Comparison of ENCODE assay signal across 1 cellular context in genomic region chr11:20599424-20600346, GRCh38.
TF ChIP-seq lines count a peak whose summit lies in the region.

Gene SLC6A5, plus strand, starts transcription at chr11:20599608. Its CDS starts 65 bp downstream, at chr11:20599673.

TF ChIP-seq in K562, 482 proteins besides CTCF, POLR2A, EP300 and RAD21 (continued from another document and continues in another):
- TF ChIP-seq ZNF232 (CRISPR knock-in tag; IDR thresholded peaks at IDR 0.05), result 0 out of 2 replicates have a peak, but pooled peaks have one; percentile 48
- no peak for TF ChIP-seq ELK3 (CRISPR knock-in tag; IDR thresholded peaks at IDR 0.05)
- no peak for TF ChIP-seq JUN (IDR thresholded peaks at IDR 0.05; ENCODE audit: borderline replicate concordance, low read depth, low read length)
- no peak for TF ChIP-seq JUN (CRISPR knock-in tag; IDR thresholded peaks at IDR 0.05; ENCODE audit: borderline replicate concordance)
- peak; percentile 99 for TF ChIP-seq EHMT2 (IDR thresholded peaks at IDR 0.05)
- TF ChIP-seq MCM2 (IDR thresholded peaks at IDR 0.05; ENCODE audit: low read depth), result no peak
- TF ChIP-seq NEUROD1 (IDR thresholded peaks at IDR 0.05; ENCODE audit: borderline replicate concordance, low read depth, low read length, partially characterized antibody), result no peak
- TF ChIP-seq RBFOX2 (IDR thresholded peaks at IDR 0.05; ENCODE audit: low read depth, low read length), result no peak
- peak in 1 of 2 experiments; percentile 45; a peak in 1 of 4 replicates for TF ChIP-seq RCOR1 (IDR thresholded peaks at IDR 0.05; ENCODE audit: borderline replicate concordance in 1 of 2, low read depth in 2 of 2, low read length in 2 of 2)
- no peak for TF ChIP-seq RREB1 (CRISPR knock-in tag; IDR thresholded peaks at IDR 0.05)
- TF ChIP-seq MAZ (CRISPR knock-in tag; conservative IDR thresholded peaks at IDR 0.05 in 1 of 2, IDR thresholded peaks at IDR 0.05 in 1 of 2), result peak in 1 of 2 experiments; percentile 27; a peak in 1 of 4 replicates
- TF ChIP-seq ZNF318 (IDR thresholded peaks at IDR 0.05; ENCODE audit: borderline replicate concordance in 1 of 2, low read depth in 1 of 2), result no peak
- no peak for TF ChIP-seq SMARCB1 (IDR thresholded peaks at IDR 0.05; ENCODE audit: insufficient read length, low read depth)
- TF ChIP-seq MYC (IDR thresholded peaks at IDR 0.05; ENCODE audit: low read depth, low read length), result no peak
- TF ChIP-seq MYC (CRISPR knock-in tag; IDR thresholded peaks at IDR 0.05; ENCODE audit: borderline replicate concordance, low read depth), result no peak
- TF ChIP-seq CHAMP1 (IDR thresholded peaks at IDR 0.05), result peak; percentile 47; the same call in 1 of the 2 replicates
- no peak for TF ChIP-seq GMEB1 (CRISPR knock-in tag; IDR thresholded peaks at IDR 0.05)
- peak; percentile 80; the same call in 1 of the 2 replicates for TF ChIP-seq PRMT5 (CRISPR knock-in tag; IDR thresholded peaks at IDR 0.05)
- peak; percentile 69; the same call in 1 of the 2 replicates for TF ChIP-seq ZNF197 (CRISPR knock-in tag; IDR thresholded peaks at IDR 0.05; ENCODE audit: low read depth)
- no peak for TF ChIP-seq GATAD2B (IDR thresholded peaks at IDR 0.05; ENCODE audit: borderline replicate concordance)
- no peak for TF ChIP-seq PCBP2 (IDR thresholded peaks at IDR 0.05; ENCODE audit: low read depth, low read length, poor library complexity, severe bottlenecking)
- no peak for TF ChIP-seq DLX4 (CRISPR knock-in tag; IDR thresholded peaks at IDR 0.05)
- TF ChIP-seq NR4A1 (CRISPR knock-in tag; IDR thresholded peaks at IDR 0.05), result no peak
- TF ChIP-seq NR4A1 (tag; IDR thresholded peaks at IDR 0.05), result 0 out of 2 replicates have a peak, but pooled peaks have one; percentile 41
- no peak for TF ChIP-seq ZNF12 (CRISPR knock-in tag; IDR thresholded peaks at IDR 0.05)
- 0 out of 6 replicates have a peak, but pooled peaks of 1 of the 3 experiments have one; percentile 25 for TF ChIP-seq ZBTB11 (CRISPR knock-in tag; IDR thresholded peaks at IDR 0.05)
- TF ChIP-seq PHTF2 (CRISPR knock-in tag; IDR thresholded peaks at IDR 0.05), result no peak
- no peak for TF ChIP-seq TARDBP (IDR thresholded peaks at IDR 0.05)
- no peak for TF ChIP-seq SMC3 (conservative IDR thresholded peaks at IDR 0.05; ENCODE audit: insufficient read depth, low read depth, low read length)
- TF ChIP-seq ZNF644 (tag; IDR thresholded peaks at IDR 0.05; ENCODE audit: low read depth), result 0 out of 2 replicates have a peak, but pooled peaks have one; percentile 51
- TF ChIP-seq SETDB1 (IDR thresholded peaks at IDR 0.05; ENCODE audit: low read length), result no peak
